Comparison of ENCODE assay signal across 8 cellular contexts in genomic region chr3:29764603-29765254, GRCh38.
DNase-seq lines count a peak whose midpoint lies in the region; ATAC-seq, FAIRE-seq and TF ChIP-seq lines count a peak whose summit lies in the region.

No MANE protein-coding gene starts in this region.

- H3K9me3 ChIP-seq in H9 (ENCODE audit: control insufficient read depth, low read depth, low read length), result no peaks in the 10 kb centered on the region

- H3K4me1 ChIP-seq in H9 (ENCODE audit: insufficient read depth, low read length), result no peaks in the 10 kb centered on the region

- no CpG with 5 or more reads among the region's 2 CpGs for WGBS in H9 (ENCODE audit: extremely low coverage, insufficient read length, low lambda C conversion rate)

- H3K4ac ChIP-seq in H9 (ENCODE audit: low read depth, low read length), result no peak overlapping the region

- H3K27ac Mint-ChIP-seq in H9, result no peak overlapping the region

- no peak overlapping the region for H4K91ac ChIP-seq in H9 (ENCODE audit: insufficient read length, low read depth, low read length)

- no peak overlapping the region for H2BK5ac ChIP-seq in H9 (ENCODE audit: insufficient read length, low read length)

- no peak overlapping the region for H2BK12ac ChIP-seq in H9 (ENCODE audit: insufficient read length, low read depth, low read length)

- H3K79me2 ChIP-seq in H9 (ENCODE audit: insufficient read depth, low read length), result no peaks in the 10 kb centered on the region

- H3K4me3 ChIP-seq in brain microvascular endothelial cell (ENCODE audit: low read depth, low read length), result no peak overlapping the region

- no peaks in the 10 kb centered on the region for H3K36me3 ChIP-seq in brain microvascular endothelial cell (replicated peaks)

- H3K4me1 Mint-ChIP-seq in H9, result peaks cover 5% of the 10 kb centered on the region in 2 experiments

- H3K23ac ChIP-seq in H9 (ENCODE audit: insufficient read length, low read depth, low read length), result no peak overlapping the region

- H3K18ac ChIP-seq in H9 (ENCODE audit: insufficient read length, low read depth, low read length), result no peak overlapping the region

- H3T11ph ChIP-seq in H9 (ENCODE audit: low read length), result no peak overlapping the region

- H2AK5ac ChIP-seq in H9 (ENCODE audit: insufficient read length, low read length), result no peak overlapping the region

- H3K4me2 ChIP-seq in H9 (ENCODE audit: insufficient read depth, insufficient read length, low read length), result no peak overlapping the region

- no peaks in the 10 kb centered on the region for H4K20me1 ChIP-seq in H9 (ENCODE audit: control insufficient read depth, insufficient read depth, insufficient read length)

- H3K56ac ChIP-seq in H9 (ENCODE audit: insufficient read length, low read depth, low read length), result no peak overlapping the region

- H2BK120ac ChIP-seq in H9 (ENCODE audit: low read depth, low read length, poor library complexity, severe bottlenecking), result no peak overlapping the region

- H3K27ac ChIP-seq in brain microvascular endothelial cell, result peak overlapping the region; percentile 8
- H3K27ac ChIP-seq in H9 (ENCODE audit: insufficient read length, low read depth, low read length), result no peak overlapping the region

- H3K9ac ChIP-seq in H9 (ENCODE audit: extremely low read depth, insufficient read length, low read length), result no peak overlapping the region

- peak; percentile 63 for DNase-seq in COLO829 (ENCODE audit: low spot score)
- peak; percentile 15 for DNase-seq in NCI-H1092 (lab: John Stamatoyannopoulos, UW)
- DNase-seq in brain microvascular endothelial cell, result peak; percentile 88
- peak; percentile 10 for DNase-seq in midbrain (lab: John Stamatoyannopoulos, UW)
- no peak for DNase-seq in GM12891 (ENCODE audit: insufficient read length, low spot score)
- no peak for DNase-seq in H9

- H3K9me3 Mint-ChIP-seq in H9, result no peaks in the 10 kb centered on the region; a peak in 1 of 5 replicates

- no peaks in the 10 kb centered on the region for H3K79me1 ChIP-seq in H9 (ENCODE audit: insufficient read depth, low read depth, low read length, poor library complexity, severe bottlenecking)

- ATAC-seq in GM19467 (IDR thresholded peaks at IDR 0.05; ENCODE audit: unreplicated experiment) (no peak), HG03460 (IDR thresholded peaks at IDR 0.05; ENCODE audit: unreplicated experiment) (no peak)

- FAIRE-seq in GM12891 (lab: Jason Lieb, UNC), result no peak

- no peak overlapping the region for H2AFZ ChIP-seq in H9 (ENCODE audit: low read length)

- in situ Hi-C loops in brain microvascular endothelial cell (cut with HindIII; ENCODE audit: low pct_ligation_motif_present, low sequenced_read_pairs), result loop anchor here (25.0 kb wide), 1 partner anchor 477 kb away; the partner anchor contains the start of gene RBMS3

- no peak overlapping the region for H4K5ac ChIP-seq in H9 (ENCODE audit: insufficient read length, low read depth, low read length)

- TF ChIP-seq POLR2A in GM12891 (IDR thresholded peaks at IDR 0.05; ENCODE audit: low read depth, low read length), result no peak

- no peaks in the 10 kb centered on the region for H3K23me2 ChIP-seq in H9 (ENCODE audit: insufficient read length, low read depth, low read length, poor library complexity, severe bottlenecking)

- H3K27me3 ChIP-seq in brain microvascular endothelial cell (replicated peaks), result no peaks in the 10 kb centered on the region
- H3K27me3 ChIP-seq in H9 (ENCODE audit: insufficient read depth, low read length), result no peaks in the 10 kb centered on the region

- H4K8ac ChIP-seq in H9 (replicated peaks; ENCODE audit: insufficient read length, low read depth, low read length), result no peak overlapping the region

- H2BK15ac ChIP-seq in H9 (ENCODE audit: low read depth, low read length), result no peak overlapping the region

- no peak overlapping the region for H3K14ac ChIP-seq in H9 (ENCODE audit: insufficient read depth, low read length)

- no peak overlapping the region for H2BK20ac ChIP-seq in H9 (ENCODE audit: low read depth, low read length, poor library complexity, severe bottlenecking)

- no peaks in the 10 kb centered on the region; a peak in 1 of 7 replicates for H3K36me3 Mint-ChIP-seq in H9 (ENCODE audit: insufficient read depth in 1 of 3, low read depth in 3 of 3)

- no peaks in the 10 kb centered on the region for H3K27me3 Mint-ChIP-seq in H9 (ENCODE audit: low read depth)

- peak; percentile 51 for TF ChIP-seq CTCF in brain microvascular endothelial cell (IDR thresholded peaks at IDR 0.05; ENCODE audit: low read depth, low read length, missing control alignments)
- no peak for TF ChIP-seq CTCF in H9 (conservative IDR thresholded peaks at IDR 0.05)

- H3K4me3 Mint-ChIP-seq in H9, result no peak overlapping the region

TF ChIP-seq in GM12891, 5 proteins besides CTCF, POLR2A, EP300 and RAD21:
- TF ChIP-seq SPI1 (IDR thresholded peaks at IDR 0.05; ENCODE audit: low read depth, low read length) (no peak), TAF1 (IDR thresholded peaks at IDR 0.05; ENCODE audit: low read depth, low read length) (no peak), POU2F2 (IDR thresholded peaks at IDR 0.05; ENCODE audit: low read depth, low read length) (no peak), POLR2AphosphoS5 (IDR thresholded peaks at IDR 0.05; ENCODE audit: low read depth, low read length) (no peak), PAX5 (IDR thresholded peaks at IDR 0.05; ENCODE audit: insufficient read depth, low read length, severe bottlenecking) (no peak)

Comparison
In these comparisons a context has a peak if more than half of its experiments do, and no peak if none do; other contexts are left out.
1. DNase-seq: peak in COLO829 (single experiment), NCI-H1092 (single experiment), brain microvascular endothelial cell (single experiment) and midbrain (single experiment); none in GM12891 (single experiment) and H9 (single experiment).